13 cellular contexts compared by ENCODE assay signal in the genomic region with DNA sequence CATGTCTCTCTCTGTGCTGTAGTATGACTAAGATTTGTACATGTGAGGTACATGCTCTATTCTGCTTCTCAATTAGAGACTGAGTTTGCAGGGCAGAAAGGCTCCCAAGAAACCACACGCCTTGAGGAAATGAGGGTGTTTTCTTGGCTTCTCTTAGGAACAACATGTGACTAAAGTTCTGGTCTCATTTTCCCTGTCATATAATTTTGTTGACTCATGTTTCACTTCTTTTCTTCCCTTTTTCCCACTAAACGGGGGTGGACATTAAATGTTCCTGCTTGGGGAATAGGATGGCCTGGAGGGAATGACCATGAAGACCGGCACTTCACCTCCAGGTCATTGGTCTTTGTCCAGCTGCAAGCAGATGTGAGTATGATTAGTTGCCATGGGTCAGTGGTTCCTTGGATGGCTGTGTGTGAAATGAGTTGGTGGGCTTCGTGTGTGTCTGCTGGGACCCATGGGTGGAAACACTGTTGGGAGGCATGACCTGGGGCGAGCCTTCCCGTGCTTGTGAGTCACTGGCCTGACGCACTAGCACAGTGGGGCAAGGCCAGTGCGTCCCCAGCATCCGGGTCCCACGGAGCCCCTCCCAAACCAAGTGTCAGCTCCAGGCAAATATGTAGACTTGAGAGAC. TPM values are rescaled to one million over a fixed set of nuclear protein-coding genes. Genes with fewer than 3 reads are reported as not detected.
DNase-seq lines count a peak whose midpoint lies in the region; TF ChIP-seq lines count a peak whose summit lies in the region.
"Had no signal": no experiment of that assay in that cellular context is flagged by ENCODE, and none has a peak within 500 bp of the region (broad histone marks: within the 10 kb centered on the region; RNA-seq: fewer than 3 reads in every experiment).

No MANE protein-coding gene starts in this region.

- no peak overlapping the region for H2AK5ac ChIP-seq in trophoblast cell (ENCODE audit: low read length)

- H3K9me3 Mint-ChIP-seq in activated T-cell treated with anti-CD3 and anti-CD28 coated beads, Interleukin-2, amount 50 U/mL, for 24 hours, result no peaks in the 10 kb centered on the region

- H3K14ac ChIP-seq in trophoblast cell (ENCODE audit: low read length), result no peak overlapping the region

- H3K9me3 ChIP-seq in trophoblast cell (ENCODE audit: insufficient read depth, low read depth, low read length) (peaks cover 2% of the 10 kb centered on the region), WERI-Rb-1 (ENCODE audit: severe bottlenecking) (no peaks in the 10 kb centered on the region)

- H4K8ac ChIP-seq in trophoblast cell (ENCODE audit: low read depth, low read length), result no peak overlapping the region

- no peak overlapping the region for H3K9ac ChIP-seq in trophoblast cell (ENCODE audit: low read length)

- peaks cover 15 to 17% of the 10 kb centered on the region in 2 experiments for H3K36me3 ChIP-seq in trophoblast cell (ENCODE audit: control insufficient read depth in 1 of 2, insufficient read depth in 2 of 2, low read length in 2 of 2)
- no peaks in the 10 kb centered on the region for H3K36me3 ChIP-seq in WERI-Rb-1

- no peak for TF ChIP-seq CTCF in WERI-Rb-1 (IDR thresholded peaks at IDR 0.05; ENCODE audit: low read depth, low read length)

- no peak overlapping the region for H2BK120ac ChIP-seq in trophoblast cell (ENCODE audit: insufficient read depth, low read length, poor library complexity)

- H3K4me1 Mint-ChIP-seq in activated T-cell treated with anti-CD3 and anti-CD28 coated beads, Interleukin-2, amount 50 U/mL, for 24 hours (ENCODE audit: low read depth), result no peaks in the 10 kb centered on the region
- H3K4me1 Mint-ChIP-seq: activated naive CD8-positive, alpha-beta T cell treated with anti-CD3 and anti-CD28 coated beads, Interleukin-2, amount 50 U/mL, for 24 hours; CD14-positive monocyte; immature natural killer cell had no signal

- no peak overlapping the region for H3K4ac ChIP-seq in trophoblast cell (ENCODE audit: low read depth, low read length)

- no peak overlapping the region for H3K27ac Mint-ChIP-seq in activated T-cell treated with anti-CD3 and anti-CD28 coated beads, Interleukin-2, amount 50 U/mL, for 24 hours
- H3K27ac Mint-ChIP-seq: activated naive CD8-positive, alpha-beta T cell treated with anti-CD3 and anti-CD28 coated beads, Interleukin-2, amount 50 U/mL, for 24 hours; CD14-positive monocyte; immature natural killer cell had no signal

- H3K4me2 ChIP-seq in trophoblast cell (ENCODE audit: low read length), result no peak overlapping the region

- no peak overlapping the region for H4K91ac ChIP-seq in trophoblast cell (ENCODE audit: low read depth, low read length)

- H3K4me3 ChIP-seq in trophoblast cell (ENCODE audit: low read depth, low read length), result no peak overlapping the region
- no peak overlapping the region for H3K4me3 ChIP-seq in WERI-Rb-1 (ENCODE audit: low read depth, low read length)

- H3K18ac ChIP-seq in trophoblast cell (ENCODE audit: low read length), result no peak overlapping the region

- no peak overlapping the region for H2AFZ ChIP-seq in trophoblast cell (ENCODE audit: insufficient read depth, low read length, poor library complexity)

- peaks cover 1% of the 10 kb centered on the region for H3K79me2 ChIP-seq in trophoblast cell (ENCODE audit: control insufficient read depth, insufficient read depth, low read length, poor library complexity)

- H3K23ac ChIP-seq in trophoblast cell (ENCODE audit: low read length), result no peak overlapping the region

- peak overlapping the region; percentile 34 for H3K27ac ChIP-seq in angular gyrus (ENCODE audit: low read depth, low read length)
- H3K27ac ChIP-seq in trophoblast cell (ENCODE audit: low read depth, low read length), result no peak overlapping the region
- no peak overlapping the region for H3K27ac ChIP-seq in WERI-Rb-1
- H3K27ac ChIP-seq: VCaP had no signal

- no peak overlapping the region for H2BK12ac ChIP-seq in trophoblast cell (ENCODE audit: low read length)

- WGBS in trophoblast cell (ENCODE audit: extremely low coverage, insufficient coverage, insufficient read length), result no CpG with 5 or more reads among the region's 10 CpGs

- H3K4me1 ChIP-seq in trophoblast cell (ENCODE audit: control insufficient read depth in 1 of 2, insufficient read depth in 2 of 2, low read length in 2 of 2), result peaks cover 19 to 32% of the 10 kb centered on the region in 2 experiments

- peaks cover 20% of the 10 kb centered on the region for H3K79me1 ChIP-seq in trophoblast cell (ENCODE audit: low read length)

- H3K4me3 Mint-ChIP-seq in activated T-cell treated with anti-CD3 and anti-CD28 coated beads, Interleukin-2, amount 50 U/mL, for 24 hours, result no peak overlapping the region
- H3K4me3 Mint-ChIP-seq: activated naive CD8-positive, alpha-beta T cell treated with anti-CD3 and anti-CD28 coated beads, Interleukin-2, amount 50 U/mL, for 24 hours; immature natural killer cell had no signal

- H4K12ac ChIP-seq in trophoblast cell (ENCODE audit: low read depth, low read length), result no peak overlapping the region

- no peak overlapping the region for H2BK5ac ChIP-seq in trophoblast cell (ENCODE audit: low read depth, low read length, poor library complexity)

- DNase-seq in AG20443 (ENCODE audit: low spot score) (peak; percentile 61), foreskin melanocyte (peak; percentile 89), trophoblast cell (peak; percentile 47 to 52), WERI-Rb-1 (no peak), AML-193 (lab: John Stamatoyannopoulos, UW) (no peak)
- DNase-seq in stimulated activated naive CD4-positive, alpha-beta T cell (lab: John Stamatoyannopoulos, UW), result no peak
- no peak for DNase-seq in activated T-cell treated with anti-CD3 and anti-CD28 coated beads, Interleukin-2, amount 50 U/mL, for 24 hours
- DNase-seq: activated naive CD8-positive, alpha-beta T cell treated with anti-CD3 and anti-CD28 coated beads, Interleukin-2, amount 50 U/mL, for 24 hours; immature natural killer cell; NCI-H69 had no signal

- no peaks in the 10 kb centered on the region for H3K36me3 Mint-ChIP-seq in activated T-cell treated with anti-CD3 and anti-CD28 coated beads, Interleukin-2, amount 50 U/mL, for 24 hours (ENCODE audit: low read depth)
- H3K36me3 Mint-ChIP-seq: CD14-positive monocyte, immature natural killer cell had no signal

- H3K27me3 Mint-ChIP-seq in activated T-cell treated with anti-CD3 and anti-CD28 coated beads, Interleukin-2, amount 50 U/mL, for 24 hours, result peaks cover 22% of the 10 kb centered on the region

- no peaks in the 10 kb centered on the region for H3K27me3 ChIP-seq in trophoblast cell (ENCODE audit: insufficient read depth, low read length)
- H3K27me3 ChIP-seq in WERI-Rb-1 (ENCODE audit: insufficient read depth, low read depth, severe bottlenecking), result no peaks in the 10 kb centered on the region

RNA-seq across cellular contexts. Expression of gene COL4A1, which starts 56.6 kb away (rescaled TPM):
- 445 and 497 TPM in 2 replicates for polyA plus RNA-seq in trophoblast cell (2013)
- polyA plus RNA-seq: immature natural killer cell had no signal

RNA-seq across cellular contexts. Expression of gene COL4A2, which starts 56.7 kb away (rescaled TPM):
- polyA plus RNA-seq in trophoblast cell (2013), result 769 and 825 TPM in 2 replicates
- polyA plus RNA-seq: CD14-positive monocyte, immature natural killer cell had no signal

Comparison
In these comparisons a context has a peak if more than half of its experiments do, and no peak if none do; other contexts are left out.
1. DNase-seq: peak in AG20443 (single experiment), foreskin melanocyte (single experiment) and trophoblast cell (2 of 2); none in WERI-Rb-1 (single experiment), stimulated activated naive CD4-positive, alpha-beta T cell (0 of 6), AML-193 (0 of 2) and activated T-cell treated with anti-CD3 and anti-CD28 coated beads, Interleukin-2, amount 50 U/mL, for 24 hours (single experiment).